ENCODE assay signal across 1 cellular context in genomic region chr3:124652009-124652408, GRCh38.
TF ChIP-seq lines count a peak whose summit lies in the region.

No MANE protein-coding gene starts in this region.

TF ChIP-seq in GM12878, 131 proteins besides CTCF, POLR2A, EP300 and RAD21 (continued from another document):
- TF ChIP-seq RELB (IDR thresholded peaks at IDR 0.05; ENCODE audit: low read depth) (no peak), IKZF2 (IDR thresholded peaks at IDR 0.05) (peak; percentile 38 to 49; a peak in 3 of 4 replicates), MTA2 (IDR thresholded peaks at IDR 0.05; ENCODE audit: low read depth) (peak; percentile 82), GABPA (IDR thresholded peaks at IDR 0.05; ENCODE audit: low read depth) (no peak), BHLHE40 (IDR thresholded peaks at IDR 0.05; ENCODE audit: borderline replicate concordance in 1 of 2, low read depth in 2 of 2, low read length in 1 of 2) (peak in 1 of 2 experiments; percentile 40; a peak in 1 of 4 replicates), SKIL (IDR thresholded peaks at IDR 0.05; ENCODE audit: low read depth, poor library complexity, severe bottlenecking) (peak; percentile 18), BCL11A (IDR thresholded peaks at IDR 0.05; ENCODE audit: low read depth, low read length) (peak; percentile 27; the same call in 1 of the 2 replicates), SMARCA5 (IDR thresholded peaks at IDR 0.05) (0 out of 2 replicates have a peak, but pooled peaks have one; percentile 2), SUZ12 (IDR thresholded peaks at IDR 0.05; ENCODE audit: unreplicated experiment) (no peak), IKZF1 (conservative IDR thresholded peaks at IDR 0.05) (peak; percentile 52; the same call in 1 of the 2 replicates), MLLT1 (IDR thresholded peaks at IDR 0.05) (no peak)
